ENCODE assay signal across 8 cellular contexts in the genomic region with DNA sequence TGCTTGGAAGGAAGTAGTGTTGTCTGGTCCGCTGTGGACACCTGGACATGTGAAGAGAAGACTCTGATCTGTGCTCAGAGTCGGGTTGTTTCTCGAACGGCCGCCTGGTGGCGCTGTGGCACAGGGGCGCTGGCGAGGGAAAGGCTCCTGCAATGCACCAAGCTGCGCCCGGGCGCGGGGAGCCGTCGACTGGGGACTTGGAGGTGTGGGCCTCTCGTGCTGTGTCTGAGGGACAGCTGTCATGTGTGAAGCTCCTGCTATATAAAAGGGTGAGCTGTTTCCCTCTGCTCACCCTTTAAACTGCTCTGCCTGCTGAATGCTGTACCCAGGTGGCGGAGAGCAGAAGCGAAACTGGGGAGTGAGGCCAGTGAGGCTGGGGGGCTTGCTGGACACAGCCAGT.
DNase-seq lines count a peak whose midpoint lies in the region; ATAC-seq and TF ChIP-seq lines count a peak whose summit lies in the region.

No MANE protein-coding gene starts in this region.

- POLR2A ChIA-PET in GM10248 (lab: Yijun Ruan, JAX): no interaction called here

- no peak overlapping the region for H3K27ac ChIP-seq in stomach smooth muscle (ENCODE audit: low read length)

- CTCF ChIA-PET in GM10248 (lab: Yijun Ruan, JAX): interaction anchor here (0.6 to 3.6 kb wide), 30 partner anchors 8 to 503 kb away, joined by 3 to 38 read pairs (median 4); no protein-coding TSS in a partner anchor

- TF ChIP-seq CTCF in GM10248 (IDR thresholded peaks at IDR 0.05; ENCODE audit: control extremely low read depth, extremely low read depth, low read depth, missing control alignments) (peak; percentile 88), fibroblast of pulmonary artery (IDR thresholded peaks at IDR 0.05; ENCODE audit: low read length, missing control alignments) (peak; percentile 75)

- DNase-seq in GM10248 (ENCODE audit: extremely low spot score) (peak; percentile 82), OCI-M1 (lab: John Stamatoyannopoulos, UW) (peak; percentile 84), activated T-helper 1 cell treated with Interleukin-2 at 50 U/mL for 16 hours (ENCODE audit: low read depth) (peak; percentile 41), fibroblast of pulmonary artery (ENCODE audit: low read depth) (peak; percentile 67), non-pigmented ciliary epithelial cell (ENCODE audit: low read depth) (peak; percentile 13)

- peak overlapping the region in 1 of 2 donors; percentile 55 for H3K9ac ChIP-seq in stomach smooth muscle (ENCODE audit: low read length in 2 of 2)

- no peaks in the 10 kb centered on the region for H3K9me3 ChIP-seq in stomach smooth muscle (ENCODE audit: control insufficient read depth in 2 of 2, low read length in 2 of 2)

- no peaks in the 10 kb centered on the region for H3K4me1 ChIP-seq in stomach smooth muscle (ENCODE audit: control insufficient read depth, insufficient read depth, low read length)

- no peaks in the 10 kb centered on the region for H3K27me3 ChIP-seq in stomach smooth muscle (ENCODE audit: control insufficient read depth in 1 of 2, insufficient read depth in 2 of 2, low read length in 2 of 2)

- ATAC-seq in HG03442 (IDR thresholded peaks at IDR 0.05; ENCODE audit: unreplicated experiment) (peak; percentile 63), HG02588 (IDR thresholded peaks at IDR 0.05; ENCODE audit: unreplicated experiment) (no peak)

- H3K4me3 ChIP-seq in fibroblast of pulmonary artery (replicated peaks; ENCODE audit: low read depth, low read length) (peak overlapping the region; percentile 19), stomach smooth muscle (ENCODE audit: low read length in 2 of 2) (peak overlapping the region; percentile 58 to 68)

- H3K36me3 ChIP-seq in stomach smooth muscle (ENCODE audit: control insufficient read depth in 2 of 2, insufficient read depth in 2 of 2, low read length in 2 of 2): no peaks in the 10 kb centered on the region

Comparison
In these comparisons a context has a peak if more than half of its experiments do, and no peak if none do; other contexts are left out.
1. DNase-seq: peak in every context shown above with its lines; median percentile 84 in OCI-M1; 82 in GM10248; 67 in fibroblast of pulmonary artery; 41 in activated T-helper 1 cell treated with Interleukin-2 at 50 U/mL for 16 hours; 13 in non-pigmented ciliary epithelial cell.